29 cellular contexts compared by ENCODE assay signal in the genomic region with DNA sequence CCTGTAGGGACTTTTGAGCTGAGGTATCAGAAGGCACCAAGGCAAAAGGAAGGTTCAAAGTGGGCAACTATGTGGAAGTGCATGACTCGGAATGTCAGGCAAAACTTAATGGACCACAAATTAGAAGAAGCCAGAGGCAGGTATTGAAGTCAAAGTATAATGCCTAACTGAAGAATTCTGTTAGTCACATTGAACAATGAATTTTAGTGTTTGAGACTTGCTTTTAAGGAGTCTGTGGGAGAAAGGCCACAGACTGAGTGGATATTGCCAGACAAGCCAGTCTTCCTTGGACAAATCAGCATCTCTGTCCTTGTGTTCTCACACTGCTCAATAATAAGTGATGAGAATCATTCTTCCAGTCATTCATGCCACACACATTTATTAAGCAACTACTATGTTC.
"Had no signal": no experiment of that assay in that cellular context is flagged by ENCODE, and none has a peak within 500 bp of the region (broad histone marks: within the 10 kb centered on the region; RNA-seq: fewer than 3 reads in every experiment).

No MANE protein-coding gene starts in this region.

- H3K9me3 ChIP-seq: esophagus squamous epithelium, heart left ventricle had no signal

- H3K9me3 Mint-ChIP-seq: activated CD4-positive, alpha-beta memory T cell treated with anti-CD3 and anti-CD28 coated beads, Interleukin-2, amount 10 ng/mL, durations not matched to agents 7 days and 5 days; activated CD4-positive, alpha-beta T cell treated with anti-CD3 and anti-CD28 coated beads, Interleukin-2, amount 10 ng/mL, durations not matched to agents 7 days and 5 days; activated naive CD4-positive, alpha-beta T cell treated with anti-CD3 and anti-CD28 coated beads, Interleukin-2, amount 10 ng/mL, durations not matched to agents 7 days and 5 days; activated naive CD4-positive, alpha-beta T cell treated with anti-CD3 and anti-CD28 coated beads, Interleukin-2, amount 50 U/mL, for 72 hours; activated naive CD8-positive, alpha-beta T cell treated with anti-CD3 and anti-CD28 coated beads, Interleukin-2, amount 10 ng/mL, durations not matched to agents 7 days and 5 days; activated T-cell treated with anti-CD3 and anti-CD28 coated beads, Interleukin-2, amount 50 U/mL, for 24 hours; activated T-cell treated with anti-CD3 and anti-CD28 coated beads, Interleukin-2, amount 50 U/mL, for 72 hours; central memory CD8-positive, alpha-beta T cell; dendritic cell treated with granulocyte-macrophage colony-stimulating factor and Interleukin-4, amounts not matched to agents 40 ng/mL and 50 ng/mL, for 4 days; endodermal cell; T-helper 2 cell treated with Interferon-gamma antibody and Interleukin-4, amounts not matched to agents 5 μg/mL and 100 μg/mL, for 36 hours had no signal

- H3K36me3 ChIP-seq: brain microvascular endothelial cell, esophagus squamous epithelium, heart left ventricle had no signal

- H3K27me3 Mint-ChIP-seq: activated CD4-positive, alpha-beta memory T cell treated with anti-CD3 and anti-CD28 coated beads, Interleukin-2, amount 10 ng/mL, durations not matched to agents 7 days and 5 days; activated CD4-positive, alpha-beta T cell treated with anti-CD3 and anti-CD28 coated beads, Interleukin-2, amount 10 ng/mL, durations not matched to agents 7 days and 5 days; activated naive CD4-positive, alpha-beta T cell treated with anti-CD3 and anti-CD28 coated beads, Interleukin-2, amount 10 ng/mL, durations not matched to agents 7 days and 5 days; dendritic cell treated with granulocyte-macrophage colony-stimulating factor and Interleukin-4, amounts not matched to agents 40 ng/mL and 50 ng/mL, for 4 days had no signal

- H3K4me1 Mint-ChIP-seq: activated CD4-positive, alpha-beta memory T cell treated with anti-CD3 and anti-CD28 coated beads, Interleukin-2, amount 10 ng/mL, durations not matched to agents 7 days and 5 days; activated CD4-positive, alpha-beta T cell treated with anti-CD3 and anti-CD28 coated beads, Interleukin-2, amount 10 ng/mL, durations not matched to agents 7 days and 5 days; activated naive CD4-positive, alpha-beta T cell treated with anti-CD3 and anti-CD28 coated beads, Interleukin-2, amount 10 ng/mL, durations not matched to agents 7 days and 5 days; activated naive CD8-positive, alpha-beta T cell treated with anti-CD3 and anti-CD28 coated beads, Interleukin-2, amount 10 ng/mL, durations not matched to agents 7 days and 5 days; central memory CD8-positive, alpha-beta T cell; T-helper 17 cell had no signal

- DNase-seq: activated CD4-positive, alpha-beta memory T cell treated with anti-CD3 and anti-CD28 coated beads, Interleukin-2, amount 10 ng/mL, durations not matched to agents 7 days and 5 days; activated CD4-positive, alpha-beta T cell treated with anti-CD3 and anti-CD28 coated beads for 1 hour; activated CD4-positive, alpha-beta T cell treated with anti-CD3 and anti-CD28 coated beads for 4 hours; activated CD4-positive, alpha-beta T cell treated with anti-CD3 and anti-CD28 coated beads, Interleukin-2, amount 10 ng/mL, durations not matched to agents 7 days and 5 days; activated CD4-positive, alpha-beta T cell treated with anti-CD3 and anti-CD28 coated beads, Interleukin-2, amount 50 U/mL, for 4 hours; activated CD8-positive, alpha-beta memory T cell treated with anti-CD3 and anti-CD28 coated beads, Interleukin-2, amount 50 U/mL, for 48 hours; activated gamma-delta T cell; activated naive CD4-positive, alpha-beta T cell; activated naive CD4-positive, alpha-beta T cell treated with anti-CD3 and anti-CD28 coated beads, Interleukin-2, amount 10 ng/mL, durations not matched to agents 7 days and 5 days; activated naive CD8-positive, alpha-beta T cell treated with anti-CD3 and anti-CD28 coated beads, Interleukin-2, amount 10 ng/mL, durations not matched to agents 7 days and 5 days; activated T-cell treated with anti-CD3 and anti-CD28 coated beads for 4 hours; activated T-cell treated with anti-CD3 and anti-CD28 coated beads, Interleukin-2, amount 50 U/mL, for 24 hours; activated T-cell treated with anti-CD3 and anti-CD28 coated beads, Interleukin-2, amount 50 U/mL, for 72 hours; brain microvascular endothelial cell; dorsolateral prefrontal cortex; effector memory CD4-positive, alpha-beta T cell; endodermal cell; esophagus squamous epithelium; foreskin melanocyte; glutamatergic neuron; heart left ventricle; T-helper 1 cell; T-helper 17 cell; T1000 had no signal

- H3K4me1 ChIP-seq: esophagus squamous epithelium, heart left ventricle had no signal

- H3K36me3 Mint-ChIP-seq: activated naive CD4-positive, alpha-beta T cell treated with anti-CD3 and anti-CD28 coated beads, Interleukin-2, amount 10 ng/mL, durations not matched to agents 7 days and 5 days; activated naive CD4-positive, alpha-beta T cell treated with anti-CD3 and anti-CD28 coated beads, Interleukin-2, amount 50 U/mL, for 72 hours; activated naive CD8-positive, alpha-beta T cell treated with anti-CD3 and anti-CD28 coated beads, Interleukin-2, amount 10 ng/mL, durations not matched to agents 7 days and 5 days had no signal

- H3K27me3 ChIP-seq: brain microvascular endothelial cell, dorsolateral prefrontal cortex, esophagus squamous epithelium had no signal

- H3K27ac Mint-ChIP-seq: activated CD4-positive, alpha-beta memory T cell treated with anti-CD3 and anti-CD28 coated beads, Interleukin-2, amount 10 ng/mL, durations not matched to agents 7 days and 5 days; activated CD4-positive, alpha-beta T cell treated with anti-CD3 and anti-CD28 coated beads, Interleukin-2, amount 10 ng/mL, durations not matched to agents 7 days and 5 days; activated naive CD4-positive, alpha-beta T cell treated with anti-CD3 and anti-CD28 coated beads, Interleukin-2, amount 10 ng/mL, durations not matched to agents 7 days and 5 days; activated naive CD4-positive, alpha-beta T cell treated with anti-CD3 and anti-CD28 coated beads, Interleukin-2, amount 50 U/mL, for 72 hours; activated naive CD8-positive, alpha-beta T cell treated with anti-CD3 and anti-CD28 coated beads, Interleukin-2, amount 10 ng/mL, durations not matched to agents 7 days and 5 days; activated T-cell treated with anti-CD3 and anti-CD28 coated beads, Interleukin-2, amount 50 U/mL, for 24 hours; activated T-cell treated with anti-CD3 and anti-CD28 coated beads, Interleukin-2, amount 50 U/mL, for 72 hours; dendritic cell treated with granulocyte-macrophage colony-stimulating factor and Interleukin-4, amounts not matched to agents 40 ng/mL and 50 ng/mL, for 4 days; T-helper 17 cell; T-helper 2 cell treated with Interferon-gamma antibody and Interleukin-4, amounts not matched to agents 5 μg/mL and 100 μg/mL, for 36 hours had no signal

- H3K4me3 Mint-ChIP-seq: activated CD4-positive, alpha-beta memory T cell treated with anti-CD3 and anti-CD28 coated beads, Interleukin-2, amount 10 ng/mL, durations not matched to agents 7 days and 5 days; activated CD4-positive, alpha-beta T cell treated with anti-CD3 and anti-CD28 coated beads, Interleukin-2, amount 10 ng/mL, durations not matched to agents 7 days and 5 days; activated naive CD4-positive, alpha-beta T cell treated with anti-CD3 and anti-CD28 coated beads, Interleukin-2, amount 10 ng/mL, durations not matched to agents 7 days and 5 days; activated naive CD8-positive, alpha-beta T cell treated with anti-CD3 and anti-CD28 coated beads, Interleukin-2, amount 10 ng/mL, durations not matched to agents 7 days and 5 days; activated T-cell treated with anti-CD3 and anti-CD28 coated beads, Interleukin-2, amount 50 U/mL, for 24 hours; activated T-cell treated with anti-CD3 and anti-CD28 coated beads, Interleukin-2, amount 50 U/mL, for 72 hours; central memory CD8-positive, alpha-beta T cell; dendritic cell treated with granulocyte-macrophage colony-stimulating factor and Interleukin-4, amounts not matched to agents 40 ng/mL and 50 ng/mL, for 4 days; endodermal cell; T-helper 17 cell; T-helper 2 cell treated with Interferon-gamma antibody and Interleukin-4, amounts not matched to agents 5 μg/mL and 100 μg/mL, for 36 hours had no signal

- H3K4me3 ChIP-seq: coronary artery, dorsolateral prefrontal cortex, esophagus squamous epithelium, heart left ventricle had no signal

- ATAC-seq: activated naive CD4-positive, alpha-beta T cell treated with anti-CD3 and anti-CD28 coated beads, Interleukin-2, amount 50 U/mL, for 72 hours; activated T-cell treated with anti-CD3 and anti-CD28 coated beads, Interleukin-2, amount 50 U/mL, for 72 hours; heart left ventricle; T-helper 17 cell had no signal

- H3K27ac ChIP-seq: brain microvascular endothelial cell, coronary artery, dorsolateral prefrontal cortex, esophagus squamous epithelium, heart left ventricle had no signal
